8 cellular contexts compared by ENCODE assay signal in the genomic region with DNA sequence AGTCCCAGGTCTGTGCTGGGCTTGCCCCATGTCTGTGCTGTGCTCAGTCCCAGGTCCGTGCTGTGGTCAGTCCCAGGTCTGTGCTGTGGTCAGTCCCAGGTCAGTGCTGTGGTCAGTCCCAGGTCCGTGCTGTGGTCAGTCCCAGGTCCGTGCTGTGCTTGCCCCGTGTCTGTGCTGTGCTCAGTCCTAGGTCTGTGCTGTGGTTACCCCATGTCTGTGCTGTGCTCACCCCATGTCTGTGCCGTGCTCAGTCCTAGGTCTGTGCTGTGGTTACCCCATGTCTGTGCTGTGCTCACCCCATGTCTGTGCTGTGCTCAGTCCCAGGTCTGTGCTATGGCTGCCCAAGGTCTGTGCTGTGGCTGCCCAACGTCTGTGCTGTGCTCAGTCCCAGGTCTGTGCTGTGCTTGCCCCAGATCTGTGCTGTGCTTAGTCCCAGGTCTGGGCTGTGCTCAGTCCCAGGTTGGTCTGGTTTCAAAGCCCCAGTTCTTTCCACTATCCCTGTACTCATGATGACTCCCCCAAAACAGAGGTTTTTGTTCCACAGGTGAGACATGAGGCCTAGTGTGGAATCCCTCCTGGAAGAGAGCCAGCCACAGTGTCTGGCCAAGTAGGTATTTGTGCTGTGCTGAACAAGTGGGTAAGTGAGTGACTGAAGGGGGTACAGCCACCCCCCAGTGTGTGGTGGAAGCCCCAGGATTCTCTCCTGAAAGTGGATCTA. TPM values are rescaled to one million over a fixed set of nuclear protein-coding genes. Genes with fewer than 3 reads are reported as not detected.
A peak's percentile ranks its signal among the peaks of the same experiment; 100 is the strongest.
DNase-seq lines count a peak whose midpoint lies in the region; ATAC-seq, FAIRE-seq and TF ChIP-seq lines count a peak whose summit lies in the region.

No MANE protein-coding gene starts in this region.

- ATAC-seq in natural killer cell treated with Interleukin-12 subunit alpha and Interleukin-12 subunit beta and Interleukin-15 and Interleukin-18, amount 100 ng/mL, for 72 hours: peak; percentile 37 to 64
- ATAC-seq in natural killer cell: no peak
- no peak for ATAC-seq in T-helper 17 cell

- TF ChIP-seq CTCF in natural killer cell (IDR thresholded peaks at IDR 0.05): no peak
- TF ChIP-seq CTCF in endothelial cell of umbilical vein (IDR thresholded peaks at IDR 0.05; ENCODE audit: extremely low read depth in 1 of 2, insufficient read depth in 1 of 2, low read depth in 1 of 2, low read length in 2 of 2): no peak
- TF ChIP-seq CTCF in osteocyte (IDR thresholded peaks at IDR 0.05): no peak

- H2AFZ ChIP-seq in endothelial cell of umbilical vein (ENCODE audit: low read depth, low read length): peak overlapping the region; percentile 14

- peaks cover 34% of the 10 kb centered on the region for H3K4me1 ChIP-seq in endothelial cell of umbilical vein (ENCODE audit: control insufficient read depth, extremely low read depth, insufficient read depth, low read length)

- TF ChIP-seq POLR2A in endothelial cell of umbilical vein (IDR thresholded peaks at IDR 0.05; ENCODE audit: low read depth, low read length): no peak

- peaks cover 3 to 14% of the 10 kb centered on the region in 2 donors for H3K4me1 Mint-ChIP-seq in natural killer cell treated with Interleukin-12 subunit alpha and Interleukin-12 subunit beta and Interleukin-15 and Interleukin-18, amount 100 ng/mL, for 72 hours (ENCODE audit: low read depth in 2 of 2)
- H3K4me1 Mint-ChIP-seq in natural killer cell: peaks cover 0 to 5% of the 10 kb centered on the region in 2 donors
- H3K4me1 Mint-ChIP-seq in osteocyte (ENCODE audit: unreplicated experiment): peaks cover 78% of the 10 kb centered on the region
- peaks cover 6% of the 10 kb centered on the region for H3K4me1 Mint-ChIP-seq in T-helper 17 cell

- no peak overlapping the region for H3K4me3 Mint-ChIP-seq in natural killer cell treated with Interleukin-12 subunit alpha and Interleukin-12 subunit beta and Interleukin-15 and Interleukin-18, amount 100 ng/mL, for 72 hours
- H3K4me3 Mint-ChIP-seq in natural killer cell: no peak overlapping the region
- H3K4me3 Mint-ChIP-seq in osteocyte (ENCODE audit: unreplicated experiment): no peak overlapping the region
- no peak overlapping the region for H3K4me3 Mint-ChIP-seq in T-helper 17 cell

- BruUV-seq in endothelial cell of umbilical vein (replicated peaks; lab: Mats Ljungman, UMichigan): no TSS peak

- POLR2A ChIA-PET in endothelial cell of umbilical vein (lab: Charles Lee): no interaction called here

- no peak overlapping the region for H3K4me2 ChIP-seq in endothelial cell of umbilical vein (ENCODE audit: insufficient read depth, low read length)

- no peak overlapping the region for H3K27ac Mint-ChIP-seq in natural killer cell treated with Interleukin-12 subunit alpha and Interleukin-12 subunit beta and Interleukin-15 and Interleukin-18, amount 100 ng/mL, for 72 hours
- H3K27ac Mint-ChIP-seq in natural killer cell: no peak overlapping the region
- H3K27ac Mint-ChIP-seq in osteocyte (ENCODE audit: unreplicated experiment): peak overlapping the region; percentile 97
- no peak overlapping the region for H3K27ac Mint-ChIP-seq in T-helper 17 cell

- H3K4me3 ChIP-seq in endothelial cell of umbilical vein (replicated peaks in 1 of 3; ENCODE audit: insufficient read depth in 1 of 3, low read depth in 1 of 3, low read length in 3 of 3): no peak overlapping the region

- no peak for DNase-seq in natural killer cell treated with Interleukin-12 subunit alpha and Interleukin-12 subunit beta and Interleukin-15 and Interleukin-18, amount 100 ng/mL, for 72 hours (ENCODE audit: low spot score)
- DNase-seq in natural killer cell: no peak
- no peak for DNase-seq in endothelial cell of umbilical vein (ENCODE audit: low read depth, low spot score)
- DNase-seq in osteocyte (ENCODE audit: extremely low spot score, unreplicated experiment): no peak
- DNase-seq in kidney glomerular epithelial cell (lab: John Stamatoyannopoulos, UW): no peak
- DNase-seq in T-helper 17 cell: no peak
- DNase-seq in NCI-H2029 treated with DMSO at 0.1 percent for 48 hours (lab: John Stamatoyannopoulos, UW): no peak
- no peak for DNase-seq in activated T-cell treated with anti-CD3 and anti-CD28 coated beads for 4 hours

- no peaks in the 10 kb centered on the region for H3K36me3 Mint-ChIP-seq in natural killer cell treated with Interleukin-12 subunit alpha and Interleukin-12 subunit beta and Interleukin-15 and Interleukin-18, amount 100 ng/mL, for 72 hours
- no peaks in the 10 kb centered on the region for H3K36me3 Mint-ChIP-seq in natural killer cell
- H3K36me3 Mint-ChIP-seq in osteocyte (ENCODE audit: unreplicated experiment): no peaks in the 10 kb centered on the region
- no peaks in the 10 kb centered on the region for H3K36me3 Mint-ChIP-seq in T-helper 17 cell (ENCODE audit: low read depth)

- H3K27ac ChIP-seq in endothelial cell of umbilical vein (ENCODE audit: insufficient read depth, low read depth, low read length): peak overlapping the region; percentile 67

- H3K36me3 ChIP-seq in endothelial cell of umbilical vein (ENCODE audit: control insufficient read depth in 2 of 2, extremely low read depth in 1 of 2, insufficient read depth in 2 of 2, low read length in 2 of 2): no peaks in the 10 kb centered on the region

- H3K9me1 ChIP-seq in endothelial cell of umbilical vein (replicated peaks; ENCODE audit: control insufficient read depth, extremely low read depth, insufficient read depth, low read length): no peaks in the 10 kb centered on the region

- FAIRE-seq in endothelial cell of umbilical vein (lab: Jason Lieb, UNC): peak; percentile 87

- peaks cover 0 to 2% of the 10 kb centered on the region in 2 donors for H3K27me3 Mint-ChIP-seq in natural killer cell treated with Interleukin-12 subunit alpha and Interleukin-12 subunit beta and Interleukin-15 and Interleukin-18, amount 100 ng/mL, for 72 hours
- H3K27me3 Mint-ChIP-seq in natural killer cell (ENCODE audit: low read depth in 2 of 2) (peaks cover 0 to 3% of the 10 kb centered on the region in 2 donors), osteocyte (ENCODE audit: unreplicated experiment) (no peaks in the 10 kb centered on the region), T-helper 17 cell (no peaks in the 10 kb centered on the region)

- intact Hi-C loops in natural killer cell (cut with micrococcal nuclease): no loop called here
- intact Hi-C loops in endothelial cell of umbilical vein (cut with micrococcal nuclease): loop anchor here (1.0 to 5.0 kb wide), 2 partner anchors 77 to 336 kb away; no protein-coding TSS in a partner anchor

- dilution Hi-C loops in endothelial cell of umbilical vein (cut with MboI; ENCODE audit: extremely low pct_ligation_motif_present, low sequenced_read_pairs): no loop called here

- peak overlapping the region; percentile 14 for H3K9ac ChIP-seq in endothelial cell of umbilical vein (replicated peaks; ENCODE audit: extremely low read depth, insufficient read depth, low read length)

- H3K9me3 ChIP-seq in endothelial cell of umbilical vein (replicated peaks; ENCODE audit: control insufficient read depth, insufficient read depth, low read length) (no peaks in the 10 kb centered on the region), T-helper 17 cell (ENCODE audit: control insufficient read depth, low read length, poor library complexity, severe bottlenecking) (no peaks in the 10 kb centered on the region)

- CTCF ChIA-PET in endothelial cell of umbilical vein (lab: Charles Lee): interaction anchor here (1.2 to 1.5 kb wide), 2 partner anchors 245 to 292 kb away, joined by 4 read pairs; no protein-coding TSS in a partner anchor

- no peaks in the 10 kb centered on the region for H3K9me3 Mint-ChIP-seq in natural killer cell treated with Interleukin-12 subunit alpha and Interleukin-12 subunit beta and Interleukin-15 and Interleukin-18, amount 100 ng/mL, for 72 hours
- H3K9me3 Mint-ChIP-seq in natural killer cell (no peaks in the 10 kb centered on the region), osteocyte (ENCODE audit: unreplicated experiment) (no peaks in the 10 kb centered on the region)

- no peaks in the 10 kb centered on the region for H3K79me2 ChIP-seq in endothelial cell of umbilical vein (ENCODE audit: control insufficient read depth, insufficient read depth, low read length)

- H3K27me3 ChIP-seq in endothelial cell of umbilical vein (ENCODE audit: control insufficient read depth in 2 of 2, insufficient read depth in 2 of 2, low read length in 2 of 2): no peaks in the 10 kb centered on the region

- no peaks in the 10 kb centered on the region for H4K20me1 ChIP-seq in endothelial cell of umbilical vein (replicated peaks; ENCODE audit: control insufficient read depth, extremely low read depth, insufficient read depth, low read length)

TF ChIP-seq in endothelial cell of umbilical vein, 7 proteins besides CTCF, POLR2A, EP300 and RAD21:
- TF ChIP-seq GATA2 (IDR thresholded peaks at IDR 0.05; ENCODE audit: insufficient read depth, insufficient read length, low read depth, low read length) (no peak), JUN (IDR thresholded peaks at IDR 0.05; ENCODE audit: borderline replicate concordance, insufficient read depth, insufficient read length, low read depth) (no peak), POLR2AphosphoS5 (IDR thresholded peaks at IDR 0.05; ENCODE audit: insufficient read depth, low read depth, low read length) (no peak), FOS (IDR thresholded peaks at IDR 0.05; ENCODE audit: borderline replicate concordance, insufficient read depth, low read length) (no peak), EZH2 (IDR thresholded peaks at IDR 0.05; ENCODE audit: borderline replicate concordance, low read depth, low read length, severe bottlenecking) (no peak), MYC (IDR thresholded peaks at IDR 0.05; ENCODE audit: low read depth, low read length) (no peak)
- TF ChIP-seq, protein P1, sequence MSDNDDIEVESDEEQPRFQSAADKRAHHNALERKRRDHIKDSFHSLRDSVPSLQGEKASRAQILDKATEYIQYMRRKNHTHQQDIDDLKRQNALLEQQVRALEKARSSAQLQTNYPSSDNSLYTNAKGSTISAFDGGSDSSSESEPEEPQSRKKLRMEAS (IDR thresholded peaks at IDR 0.05; ENCODE audit: insufficient read depth, insufficient read length): no peak
TF ChIP-seq in endothelial cell of umbilical vein: peak in this region for 0.

RNA-seq across cellular contexts. Expression of a gene that starts 34.8 kb away (rescaled TPM):
- total RNA-seq in natural killer cell treated with Interleukin-12 subunit alpha and Interleukin-12 subunit beta and Interleukin-15 and Interleukin-18, amount 100 ng/mL, for 72 hours: not detected
- total RNA-seq in natural killer cell (under 1 TPM in 2 of 3 donors, not detected in 1; 0.50 to 0.54 TPM), endothelial cell of umbilical vein (0.35 and 0.38 TPM in 2 replicates), osteocyte (22.2 and 24.0 TPM in 2 replicates), T-helper 17 cell (under 1 TPM; 0.17 to 0.99 TPM)
- 0.22 and 0.24 TPM in 2 replicates for polyA plus RNA-seq in endothelial cell of umbilical vein
- polyA plus RNA-seq in endothelial cell of umbilical vein (2011; cell fraction: cytosol; rRNA removed): 0.17 TPM in 2 replicates
- polyA plus RNA-seq in endothelial cell of umbilical vein (2011; cell fraction: nucleus; rRNA removed): 0.22 and 0.29 TPM in 2 replicates
- polyA plus RNA-seq in endothelial cell of umbilical vein (2012): 0.74 and 1.0 TPM in 2 replicates
- polyA minus RNA-seq in endothelial cell of umbilical vein: 0.59 and 0.70 TPM in 2 replicates
- not detected for polyA minus RNA-seq in endothelial cell of umbilical vein (2011; cell fraction: cytosol; rRNA and poly(A)+ RNA removed)
- polyA minus RNA-seq in endothelial cell of umbilical vein (2011; cell fraction: nucleus; rRNA and poly(A)+ RNA removed): 0.24 and 0.34 TPM in 2 replicates

Comparison
In these comparisons a context has a peak if more than half of its experiments do, and no peak if none do; other contexts are left out.
1. ATAC-seq: peak in natural killer cell treated with Interleukin-12 subunit alpha and Interleukin-12 subunit beta and Interleukin-15 and Interleukin-18, amount 100 ng/mL, for 72 hours (2 of 2); none in natural killer cell (0 of 3) and T-helper 17 cell (single experiment).
2. RNA of a gene that starts 34.8 kb away (total RNA-seq): 22.2 to 24.0 TPM in osteocyte; 0.17 to 0.99 TPM in T-helper 17 cell, 0.50 to 0.54 TPM in natural killer cell, 0.35 to 0.38 TPM in endothelial cell of umbilical vein and not detected in natural killer cell treated with Interleukin-12 subunit alpha and Interleukin-12 subunit beta and Interleukin-15 and Interleukin-18, amount 100 ng/mL, for 72 hours; every median in the first group is over 10 times any median in the second.